ENCODE assay signal across 8 cellular contexts in genomic region chr6:31680841-31681671, GRCh38. TPM values are rescaled to one million over a fixed set of nuclear protein-coding genes. Genes with fewer than 3 reads are reported as not detected.
DNase-seq lines count a peak whose midpoint lies in the region; ATAC-seq and TF ChIP-seq lines count a peak whose summit lies in the region.

TSS of gene LY6G5C (minus strand) at chr6:31681067. CDS start at chr6:31680373, 694 bp downstream.

- intact Hi-C loops in IMR-90 (cut with micrococcal nuclease) (loop anchor here (1.0 to 2.0 kb wide), 5 partner anchors 48 to 271 kb away; partner anchors contain the start of gene DDAH2), PC-3 (cut with micrococcal nuclease) (loop anchor here (1.0 to 10.0 kb wide), 4 partner anchors 58 to 184 kb away; partner anchors contain the start of gene NEU1), esophagus squamous epithelium (cut with DNase I) (loop anchor here (10.0 kb wide), 1 partner anchor 154 kb away; no protein-coding TSS in a partner anchor)

- H2BK20ac ChIP-seq in IMR-90 (ENCODE audit: low read depth, low read length), result no peak within 1 kb of the TSS

- peak within 1 kb of the TSS; percentile 62 for H3K4ac ChIP-seq in IMR-90 (ENCODE audit: low read depth, low read length)

- peak within 1 kb of the TSS; percentile 86 to 94 for H3K27ac Mint-ChIP-seq in stimulated activated naive CD8-positive, alpha-beta T cell treated with anti-CD3 and anti-CD28 coated beads, Interleukin-15, amount 100 ng/mL, for 72 hours

- H3K4me3 Mint-ChIP-seq in stimulated activated naive CD8-positive, alpha-beta T cell treated with anti-CD3 and anti-CD28 coated beads, Interleukin-15, amount 100 ng/mL, for 72 hours, result peak within 1 kb of the TSS; percentile 80 to 85

- H4K5ac ChIP-seq in IMR-90 (ENCODE audit: low read depth, low read length), result peak within 1 kb of the TSS; percentile 82

- TF ChIP-seq CTCF in IMR-90 (conservative IDR thresholded peaks at IDR 0.05; ENCODE audit: low read depth, low read length) (peak; percentile 94), PC-3 (conservative IDR thresholded peaks at IDR 0.05; ENCODE audit: low read depth, low read length) (peak; percentile 61), esophagus squamous epithelium (IDR thresholded peaks at IDR 0.05) (peak; percentile 38 to 85 (median 73))

- no peaks in the 10 kb centered on the region for H3K9me3 ChIP-seq in IMR-90 (ENCODE audit: control insufficient read depth, insufficient read depth, low read length)
- H3K9me3 ChIP-seq in PC-3 (ENCODE audit: low read length), result no peaks in the 10 kb centered on the region
- no peaks in the 10 kb centered on the region for H3K9me3 ChIP-seq in esophagus squamous epithelium
- no peaks in the 10 kb centered on the region for H3K9me3 ChIP-seq in mucosa of rectum (ENCODE audit: control insufficient read depth in 2 of 2, low read length in 2 of 2)

- TF ChIP-seq POLR2A in IMR-90 (IDR thresholded peaks at IDR 0.05; ENCODE audit: low read depth, low read length) (no peak; the same call in 1 of the 2 replicates), esophagus squamous epithelium (IDR thresholded peaks at IDR 0.05) (peak in 1 of 4 donors; percentile 21)

- H2BK120ac ChIP-seq in IMR-90 (ENCODE audit: low read depth, low read length), result peak within 1 kb of the TSS; percentile 33

- H2AK9ac ChIP-seq in IMR-90 (replicated peaks; ENCODE audit: low read depth, low read length, poor library complexity), result peak within 1 kb of the TSS; percentile 84

- H4K20me1 ChIP-seq in IMR-90 (ENCODE audit: insufficient read depth, low read length), result no peaks in the 10 kb centered on the region
- H4K20me1 ChIP-seq in PC-3 (ENCODE audit: low read length), result no peaks in the 10 kb centered on the region

- BruUV-seq in IMR-90 (replicated peaks; lab: Mats Ljungman, UMichigan) (no TSS peak), PC-3 (replicated peaks; lab: Mats Ljungman, UMichigan) (TSS peak; percentile 69)

- no peaks in the 10 kb centered on the region; the same call in 1 of the 2 replicates for H3K36me3 ChIP-seq in IMR-90 (ENCODE audit: control insufficient read depth, insufficient read depth, low read length)
- no peaks in the 10 kb centered on the region for H3K36me3 ChIP-seq in PC-3 (ENCODE audit: low read depth, low read length)
- peaks cover 0 to 18% (median 5%) of the 10 kb centered on the region in 3 donors for H3K36me3 ChIP-seq in esophagus squamous epithelium
- H3K36me3 ChIP-seq in mucosa of rectum (ENCODE audit: control insufficient read depth in 2 of 2, insufficient read depth in 2 of 2, low read length in 2 of 2), result no peaks in the 10 kb centered on the region

- H3K27me3 ChIP-seq in IMR-90 (ENCODE audit: control insufficient read depth, insufficient read depth, low read length), result no peaks in the 10 kb centered on the region
- no peaks in the 10 kb centered on the region for H3K27me3 ChIP-seq in PC-3 (ENCODE audit: low read length)
- H3K27me3 ChIP-seq in esophagus squamous epithelium, result no peaks in the 10 kb centered on the region
- H3K27me3 ChIP-seq in mucosa of rectum (ENCODE audit: control insufficient read depth in 2 of 2, insufficient read depth in 2 of 2, low read length in 2 of 2), result no peaks in the 10 kb centered on the region

- dilution Hi-C loops in IMR-90 (cut with HindIII; ENCODE audit: low sequenced_read_pairs, unreplicated experiment), result no loop called here

- H3K4me1 Mint-ChIP-seq in stimulated activated naive CD8-positive, alpha-beta T cell treated with anti-CD3 and anti-CD28 coated beads, Interleukin-15, amount 100 ng/mL, for 72 hours, result peaks cover 20% of the 10 kb centered on the region

- CTCF ChIA-PET in IMR-90 (lab: Yijun Ruan, JAX), result interaction anchor here (0.6 to 0.8 kb wide), 4 partner anchors 15 to 627 kb away, joined by 3 read pairs; partner anchors contain the start of gene DDAH2
- CTCF ChIA-PET in PC-3 (lab: Charles Lee), result interaction anchor here (0.6 to 1.0 kb wide), 2 partner anchors 52 to 89 kb away, joined by 4 read pairs; no protein-coding TSS in a partner anchor

- H3K4me2 ChIP-seq in IMR-90 (ENCODE audit: low read depth, low read length), result peak within 1 kb of the TSS; percentile 79
- H3K4me2 ChIP-seq in PC-3 (ENCODE audit: low read length), result peak within 1 kb of the TSS; percentile 85

- WGBS in IMR-90 (ENCODE audit: extremely low coverage in 2 of 2, insufficient read length in 1 of 2), 2 experiments, result 3% methylated on average over 33 of the region's 51 CpGs; no CpG with 5 or more reads in 1 of the 2 experiments
- 1 to 2% methylated on average over 27 to 28 of the region's 51 CpGs for WGBS in esophagus squamous epithelium, 2 donors

- peak within 1 kb of the TSS; percentile 37; the same call in 1 of the 2 replicates for H2AK5ac ChIP-seq in IMR-90 (ENCODE audit: low read depth, low read length)

- H3K27ac ChIP-seq in IMR-90 (ENCODE audit: insufficient read depth, low read length) (peak within 1 kb of the TSS; percentile 42), PC-3 (ENCODE audit: low read length) (peak within 1 kb of the TSS; percentile 21), esophagus squamous epithelium (peak within 1 kb of the TSS; percentile 65 to 85 (median 74)), mucosa of rectum (ENCODE audit: low read depth in 2 of 2, low read length in 2 of 2) (peak within 1 kb of the TSS; percentile 65 to 69)

- no peaks in the 10 kb centered on the region for H3K79me1 ChIP-seq in IMR-90 (ENCODE audit: low read depth in 1 of 2, low read length in 2 of 2)

- H3K9me2 ChIP-seq in PC-3 (replicated peaks; ENCODE audit: low read length), result no peaks in the 10 kb centered on the region

- peak within 1 kb of the TSS; percentile 40; the same call in 1 of the 2 replicates for H3K18ac ChIP-seq in IMR-90 (ENCODE audit: low read depth, low read length)

- no peaks in the 10 kb centered on the region for H3K79me2 ChIP-seq in PC-3 (ENCODE audit: low read length)

- H3K23ac ChIP-seq in IMR-90 (ENCODE audit: low read depth, low read length), result peak within 1 kb of the TSS; percentile 47; the same call in 1 of the 2 replicates

- in situ Hi-C loops in IMR-90 (cut with MboI; ENCODE audit: low sequenced_read_pairs), result loop anchor here (10.0 kb wide), 2 partner anchors 154 to 264 kb away; partner anchors contain the start of gene CFB

- H3K9me1 ChIP-seq in IMR-90 (ENCODE audit: insufficient read depth, low read length), result 0 out of 2 replicates have a peak, but pooled peaks cover 5% of the 10 kb centered on the region

- POLR2A ChIA-PET in IMR-90 (lab: Charles Lee; ENCODE audit: unreplicated experiment), result interaction anchor here (0.6 kb wide), 2 partner anchors 270 to 495 kb away, joined by 3 to 5 read pairs; partner anchors contain the start of gene AGPAT1
- POLR2A ChIA-PET in PC-3 (lab: Charles Lee; ENCODE audit: unreplicated experiment), result no interaction called here

- H3K4me3 ChIP-seq in IMR-90 (ENCODE audit: insufficient read depth, low read depth, low read length) (peak within 1 kb of the TSS; percentile 27), PC-3 (ENCODE audit: low read length) (peak within 1 kb of the TSS; percentile 67), esophagus squamous epithelium (peak within 1 kb of the TSS; percentile 43 to 69 (median 62)), mucosa of rectum (ENCODE audit: low read length in 2 of 2) (peak within 1 kb of the TSS; percentile 66 to 81)

- no peaks in the 10 kb centered on the region for H3K9me3 Mint-ChIP-seq in stimulated activated naive CD8-positive, alpha-beta T cell treated with anti-CD3 and anti-CD28 coated beads, Interleukin-15, amount 100 ng/mL, for 72 hours

- H3K4me1 ChIP-seq in IMR-90 (ENCODE audit: control insufficient read depth, insufficient read depth, low read length) (peaks cover 12% of the 10 kb centered on the region), PC-3 (ENCODE audit: insufficient read depth, low read length) (peaks cover 16% of the 10 kb centered on the region), esophagus squamous epithelium (peaks cover 4 to 36% (median 16%) of the 10 kb centered on the region in 3 donors), mucosa of rectum (ENCODE audit: control insufficient read depth in 2 of 2, insufficient read depth in 2 of 2, low read length in 2 of 2) (peaks cover 10 to 13% of the 10 kb centered on the region in 2 donors)

- H3K27me3 Mint-ChIP-seq in stimulated activated naive CD8-positive, alpha-beta T cell treated with anti-CD3 and anti-CD28 coated beads, Interleukin-15, amount 100 ng/mL, for 72 hours, result no peaks in the 10 kb centered on the region

- H2BK15ac ChIP-seq in IMR-90 (ENCODE audit: low read depth, low read length), result peak within 1 kb of the TSS; percentile 38; the same call in 1 of the 3 replicates

- no peak within 1 kb of the TSS for H3K56ac ChIP-seq in IMR-90 (ENCODE audit: extremely low read depth, insufficient read depth, low read length)

- H3K14ac ChIP-seq in IMR-90 (replicated peaks; ENCODE audit: low read depth, low read length), result peak within 1 kb of the TSS; percentile 26

- peaks cover 4% of the 10 kb centered on the region for H3F3A ChIP-seq in PC-3 (ENCODE audit: low read length, unreplicated experiment)

- peak within 1 kb of the TSS; percentile 69 for H4K91ac ChIP-seq in IMR-90 (ENCODE audit: insufficient read depth, low read depth, low read length)

- H3K9ac ChIP-seq in IMR-90 (ENCODE audit: low read depth, low read length), result peak within 1 kb of the TSS; percentile 53
- H3K9ac ChIP-seq in PC-3 (ENCODE audit: low read length), result peak within 1 kb of the TSS; percentile 59
- H3K9ac ChIP-seq in mucosa of rectum (ENCODE audit: low read depth in 1 of 2, low read length in 2 of 2), result peak within 1 kb of the TSS; percentile 75 to 78

- peak within 1 kb of the TSS; percentile 23 for H2BK5ac ChIP-seq in IMR-90 (ENCODE audit: low read depth, low read length, poor library complexity, severe bottlenecking)

- TF ChIP-seq RAD21 in IMR-90 (IDR thresholded peaks at IDR 0.05; ENCODE audit: low read length), result peak; percentile 97

- H4K8ac ChIP-seq in IMR-90 (ENCODE audit: low read depth in 2 of 2, low read length in 2 of 2), result peak within 1 kb of the TSS; percentile 68 to 78

- DNase-seq in DMS79 treated with DMSO at 0.1 percent for 48 hours (lab: John Stamatoyannopoulos, UW) (peak; percentile 95), IMR-90 (peak; percentile 94), PC-3 (peak; percentile 84), activated T-helper 1 cell treated with Interleukin-2 at 50 U/mL for 16 hours (ENCODE audit: low read depth) (peak; percentile 38), esophagus squamous epithelium (lab: John Stamatoyannopoulos, UW) (peak; percentile 33)
- peak; percentile 57 to 72 for DNase-seq in stimulated activated naive CD8-positive, alpha-beta T cell treated with anti-CD3 and anti-CD28 coated beads, Interleukin-15, amount 100 ng/mL, for 72 hours

- peak; percentile 96 for ATAC-seq in IMR-90 (ENCODE audit: low read depth)
- peak; percentile 78 for ATAC-seq in PC-3
- peak; percentile 75 for ATAC-seq in stimulated activated naive CD8-positive, alpha-beta T cell treated with anti-CD3 and anti-CD28 coated beads, Interleukin-15, amount 100 ng/mL, for 72 hours
- no peak for ATAC-seq in HG03378 (IDR thresholded peaks at IDR 0.05; ENCODE audit: unreplicated experiment)

- H2AFZ ChIP-seq in IMR-90 (replicated peaks; ENCODE audit: low read length, poor library complexity), result peak within 1 kb of the TSS; percentile 93
- peak within 1 kb of the TSS; percentile 83 for H2AFZ ChIP-seq in PC-3 (ENCODE audit: low read length)

RNA-seq across cellular contexts. Expression of gene LY6G5C, which starts in this region (rescaled TPM):
- total RNA-seq in IMR-90 (2012; rRNA removed) (0.18 TPM in 1 of 2 replicates, not detected in the other), PC-3 (2014; rRNA removed) (1.6 and 1.8 TPM in 2 replicates), esophagus squamous epithelium (under 1 TPM in 2 of 4 donors, not detected in 2; 0.57 to 0.83 TPM)
- polyA plus RNA-seq in IMR-90 (2012; rRNA removed), result 2.0 and 2.1 TPM in 2 replicates
- polyA plus RNA-seq in IMR-90 (2012; cell fraction: cytosol; rRNA removed), result 2.2 and 3.2 TPM in 2 replicates
- polyA plus RNA-seq in IMR-90 (2012; cell fraction: nucleus; rRNA removed; ENCODE audit: low replicate concordance), result 1.0 and 1.3 TPM in 2 replicates

Comparison
In these comparisons a context has a peak if more than half of its experiments do, and no peak if none do; other contexts are left out.
1. Peak in DNase-seq, H3K4me3 ChIP-seq and H3K27ac ChIP-seq in esophagus squamous epithelium; RNA of the gene not detected or under 1 TPM.
2. DNase-seq: peak in every context shown above with its lines; median percentile 95 in DMS79 treated with DMSO at 0.1 percent for 48 hours; 94 in IMR-90; 84 in PC-3; 64 in stimulated activated naive CD8-positive, alpha-beta T cell treated with anti-CD3 and anti-CD28 coated beads, Interleukin-15, amount 100 ng/mL, for 72 hours; 38 in activated T-helper 1 cell treated with Interleukin-2 at 50 U/mL for 16 hours; 33 in esophagus squamous epithelium.
3. H3K27ac ChIP-seq: peak in every context shown above with its lines; median percentile 74 in esophagus squamous epithelium; 67 in mucosa of rectum; 42 in IMR-90; 21 in PC-3.